In genomic region chr21:37563641-37564340, GRCh38 we compare ENCODE assay signal across 8 cellular contexts.
DNase-seq lines count a peak whose midpoint lies in the region; ATAC-seq and TF ChIP-seq lines count a peak whose summit lies in the region.

No MANE protein-coding gene starts in this region.

- H3K27ac ChIP-seq in left ventricle myocardium inferior (replicated peaks) (peak overlapping the region; percentile 95), vagina (peak overlapping the region; percentile 96)

- H3K4me1 Mint-ChIP-seq in T-cell, result peaks cover 20 to 21% (median 21%) of the 10 kb centered on the region in 3 donors

- POLR2A ChIA-PET in T-cell (lab: Charles Lee), result interaction anchor here (0.5 to 1.1 kb wide), 9 partner anchors 89 to 1749 kb away, joined by 3 to 9 read pairs (median 3); partner anchors contain the start of genes DYRK1A (in 1 of the 2) and PSMG1 (in 1 of the 2)

- H3K27me3 Mint-ChIP-seq in T-cell, result no peaks in the 10 kb centered on the region

- in situ Hi-C loops in GM13976 (cut with MboI; ENCODE audit: low sequenced_read_pairs, unreplicated experiment), result no loop called here

- H3K4me3 ChIP-seq in left ventricle myocardium inferior (peak overlapping the region; percentile 80), vagina (peak overlapping the region; percentile 55 to 72)

- peaks cover 65% of the 10 kb centered on the region for H3K4me1 ChIP-seq in left ventricle myocardium inferior
- H3K4me1 ChIP-seq in vagina, result peaks cover 14% of the 10 kb centered on the region

- H3K4me3 Mint-ChIP-seq in T-cell, result peak overlapping the region; percentile 90 to 99 (median 92)

- H3K9me3 ChIP-seq in left ventricle myocardium inferior (replicated peaks) (no peaks in the 10 kb centered on the region), vagina (no peaks in the 10 kb centered on the region)

- H3K27me3 ChIP-seq in left ventricle myocardium inferior (ENCODE audit: low read depth) (no peaks in the 10 kb centered on the region), vagina (no peaks in the 10 kb centered on the region)

- peak in 1 of 2 donors; percentile 27 for TF ChIP-seq POLR2A in vagina (IDR thresholded peaks at IDR 0.05)

- H3K36me3 Mint-ChIP-seq in T-cell, result no peaks in the 10 kb centered on the region

- peak; percentile 33 for TF ChIP-seq CTCF in GM13976 (IDR thresholded peaks at IDR 0.05; ENCODE audit: borderline replicate concordance, control extremely low read depth, extremely low read depth, insufficient read depth, missing control alignments)
- peak; percentile 58 for TF ChIP-seq CTCF in left ventricle myocardium inferior (IDR thresholded peaks at IDR 0.05; ENCODE audit: borderline replicate concordance)
- TF ChIP-seq CTCF in vagina (IDR thresholded peaks at IDR 0.05), result peak in 1 of 3 experiments; percentile 27

- intact Hi-C loops in left ventricle myocardium inferior (cut with micrococcal nuclease) (no loop called here), vagina (cut with DNase I) (loop anchor here (10.0 kb wide), 2 partner anchors 199 to 299 kb away; partner anchors contain the start of genes DYRK1A and VPS26C)

- peak overlapping the region; percentile 99 to 100 for H3K27ac Mint-ChIP-seq in T-cell

- ATAC-seq in HG02840 (IDR thresholded peaks at IDR 0.05; ENCODE audit: low FRiP score, unreplicated experiment) (peak; percentile 85), T-cell (replicated peaks in 1 of 4) (peak; percentile 89 to 92 (median 90))

- DNase-seq in GM13976 (ENCODE audit: low spot score) (peak; percentile 97), NCI-H1417 treated with DMSO at 0.1 percent for 48 hours (lab: John Stamatoyannopoulos, UW) (peak; percentile 79), T-cell (peak; percentile 84 to 95 (median 90)), amniotic epithelial cell (ENCODE audit: low read depth) (peak; percentile 92), left ventricle myocardium inferior (peak; percentile 94), putamen (ENCODE audit: low spot score) (peak; percentile 95), vagina (ENCODE audit: extremely low spot score in 2 of 2) (peak in 1 of 2 donors; percentile 95)

- H3K9me3 Mint-ChIP-seq in T-cell, result peaks cover under 1 to 4% (median 3%) of the 10 kb centered on the region in 3 donors

- H3K36me3 ChIP-seq in left ventricle myocardium inferior (no peaks in the 10 kb centered on the region), vagina (no peaks in the 10 kb centered on the region)

- CTCF ChIA-PET in T-cell (lab: Charles Lee), result interaction anchor here (0.5 to 2.1 kb wide), 18 partner anchors 9 to 597 kb away, joined by 3 to 13 read pairs (median 3); partner anchors contain the start of gene VPS26C (in 1 of the 2)
